ENCODE assay signal across 8 cellular contexts in the genomic region with DNA sequence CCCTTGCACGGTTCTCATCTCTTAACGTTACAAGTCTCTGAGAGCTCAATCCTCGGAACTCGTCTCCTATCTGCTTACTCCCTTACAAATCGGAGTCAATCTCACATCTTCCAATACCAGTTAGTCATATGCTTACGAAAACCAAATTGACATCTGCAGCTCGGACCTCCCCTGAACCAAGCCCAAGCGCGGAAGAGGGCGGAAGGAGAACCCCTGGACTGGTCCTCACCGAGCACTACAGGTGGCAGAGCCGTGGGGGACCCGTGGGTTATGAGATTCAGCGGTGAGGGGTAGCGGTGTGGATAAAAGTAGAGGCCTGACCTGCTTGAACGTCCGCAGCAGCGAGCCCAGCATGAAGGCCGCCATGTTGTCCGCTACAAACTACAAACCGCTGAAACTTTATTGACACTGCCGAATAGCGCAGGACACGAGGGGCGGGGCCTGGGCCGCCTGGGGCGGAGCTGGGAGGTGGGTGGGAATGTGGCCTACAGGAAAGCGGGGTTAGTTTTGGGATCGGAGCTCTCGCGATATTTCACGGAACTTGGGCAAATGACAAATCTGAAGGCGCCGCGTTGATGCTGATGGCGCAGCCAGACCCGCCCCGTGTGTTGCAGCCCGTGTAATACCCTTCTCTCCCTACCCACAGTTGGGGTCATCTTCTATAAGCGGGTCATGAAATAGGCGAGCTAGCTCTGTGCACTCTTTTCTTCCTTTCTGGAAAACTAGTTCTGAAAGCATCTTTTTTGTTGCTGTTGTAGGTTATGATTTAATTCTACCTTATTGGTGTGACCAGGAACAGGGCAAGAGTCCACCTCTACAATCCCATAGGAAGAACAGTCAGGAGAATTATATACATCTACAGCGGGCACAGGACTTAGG. TPM values are rescaled to one million over a fixed set of nuclear protein-coding genes. Genes with fewer than 3 reads are reported as not detected.
A peak's percentile ranks its signal among the peaks of the same experiment; 100 is the strongest.
DNase-seq lines count a peak whose midpoint lies in the region; TF ChIP-seq lines count a peak whose summit lies in the region.

A gene (minus strand): TSS at position 383 of the 879 bp plus-strand sequence. CDS start 17 bp downstream, at position 366.

- peak within 1 kb of the TSS; percentile 87 for H2AFZ ChIP-seq in MM.1S (ENCODE audit: low read length)
- H2AFZ ChIP-seq in neural cell (ENCODE audit: low read depth, low read length): peak within 1 kb of the TSS; percentile 98

- H3K4me3 ChIP-seq in HAP-1 (peak within 1 kb of the TSS; percentile 96), MM.1S (ENCODE audit: low read length) (peak within 1 kb of the TSS; percentile 95), fibroblast of villous mesenchyme (ENCODE audit: low read depth, low read length) (peak within 1 kb of the TSS; percentile 75), neural cell (ENCODE audit: low read length) (peak within 1 kb of the TSS; percentile 85), stomach (peak within 1 kb of the TSS; percentile 79 to 92 (median 88))

- intact Hi-C loops in stomach (cut with DNase I; ENCODE audit: low total_unique reads): no loop called here

- TF ChIP-seq EP300 in neural cell (conservative IDR thresholded peaks at IDR 0.05; ENCODE audit: poor library complexity, severe bottlenecking): peak; percentile 65
- no peak for TF ChIP-seq EP300 in stomach (IDR thresholded peaks at IDR 0.05)

- H4K20me1 ChIP-seq in MM.1S (ENCODE audit: insufficient read depth, low read length): no peaks in the 10 kb centered on the region
- H4K20me1 ChIP-seq in neural cell (ENCODE audit: insufficient read depth): no peaks in the 10 kb centered on the region

- H3K9me3 ChIP-seq in HAP-1 (no peaks in the 10 kb centered on the region), MM.1S (replicated peaks; ENCODE audit: insufficient read depth, low read length) (no peaks in the 10 kb centered on the region), neural cell (ENCODE audit: low read length) (no peaks in the 10 kb centered on the region), stomach (no peaks in the 10 kb centered on the region)

- H3K9me2 ChIP-seq in MM.1S (replicated peaks; ENCODE audit: insufficient read depth, low read length) (no peaks in the 10 kb centered on the region), neural cell (ENCODE audit: insufficient read depth, low read length) (no peaks in the 10 kb centered on the region)

- peak within 1 kb of the TSS; percentile 89 for H3K9ac ChIP-seq in MM.1S (ENCODE audit: low read length)
- peak within 1 kb of the TSS; percentile 87 for H3K9ac ChIP-seq in neural cell (ENCODE audit: low read length)

- H3K79me2 ChIP-seq in MM.1S (ENCODE audit: low read length) (peaks cover 47% of the 10 kb centered on the region), neural cell (replicated peaks; ENCODE audit: insufficient read depth, low read length) (peaks cover 20% of the 10 kb centered on the region)

- H3F3A ChIP-seq in MM.1S (ENCODE audit: insufficient read depth, low read length): peaks cover 4% of the 10 kb centered on the region
- H3F3A ChIP-seq in neural cell (ENCODE audit: insufficient read depth, low read length, poor library complexity, severe bottlenecking): no peaks in the 10 kb centered on the region

- no peak for TF ChIP-seq CTCF in MM.1S (IDR thresholded peaks at IDR 0.05; ENCODE audit: low read length)
- TF ChIP-seq CTCF in fibroblast of villous mesenchyme (IDR thresholded peaks at IDR 0.05; ENCODE audit: insufficient read depth, low read depth, low read length): no peak
- TF ChIP-seq CTCF in neural cell (IDR thresholded peaks at IDR 0.05; ENCODE audit: poor library complexity, severe bottlenecking): no peak
- TF ChIP-seq CTCF in stomach (IDR thresholded peaks at IDR 0.05): peak in 1 of 7 experiments; percentile 9

- no peaks in the 10 kb centered on the region for H3K27me3 ChIP-seq in HAP-1 (ENCODE audit: low read depth)
- no peaks in the 10 kb centered on the region for H3K27me3 ChIP-seq in MM.1S (replicated peaks; ENCODE audit: insufficient read depth, low read length)
- H3K27me3 ChIP-seq in neural cell (ENCODE audit: insufficient read depth, low read depth, low read length): no peaks in the 10 kb centered on the region
- H3K27me3 ChIP-seq in stomach: no peaks in the 10 kb centered on the region

- peak in 1 of 4 donors; percentile 63 for TF ChIP-seq POLR2A in stomach (IDR thresholded peaks at IDR 0.05)

- H3K4me1 ChIP-seq in HAP-1 (peaks cover 12% of the 10 kb centered on the region; the same call in 1 of the 2 replicates), MM.1S (ENCODE audit: low read length) (peaks cover 4% of the 10 kb centered on the region; the same call in 1 of the 2 replicates), stomach (peaks cover 0 to 26% (median 15%) of the 10 kb centered on the region in 4 donors)

- peaks cover 2% of the 10 kb centered on the region for H3K36me3 ChIP-seq in HAP-1 (replicated peaks)
- H3K36me3 ChIP-seq in MM.1S (replicated peaks; ENCODE audit: insufficient read depth, low read length): no peaks in the 10 kb centered on the region
- no peaks in the 10 kb centered on the region for H3K36me3 ChIP-seq in neural cell (ENCODE audit: insufficient read depth, low read length)
- peaks cover 4 to 18% (median 11%) of the 10 kb centered on the region in 4 donors for H3K36me3 ChIP-seq in stomach

- H3K4me2 ChIP-seq in MM.1S (ENCODE audit: low read depth, low read length): peak within 1 kb of the TSS; percentile 84
- peak within 1 kb of the TSS; percentile 90 for H3K4me2 ChIP-seq in neural cell (ENCODE audit: low read length)

- H3K27ac ChIP-seq in MM.1S (ENCODE audit: low read length) (peak within 1 kb of the TSS; percentile 58; the same call in 1 of the 2 replicates), neural cell (ENCODE audit: low read length) (peak within 1 kb of the TSS; percentile 89), stomach (peak within 1 kb of the TSS; percentile 84 to 92 (median 90))

- peak; percentile 98 for DNase-seq in G401 (ENCODE audit: low spot score)
- DNase-seq in HAP-1 (ENCODE audit: low spot score in 2 of 2): peak; percentile 87 to 99
- DNase-seq in MM.1S: peak; percentile 100
- DNase-seq in SIG-M5 (lab: John Stamatoyannopoulos, UW): peak; percentile 88
- peak; percentile 91 for DNase-seq in activated gamma-delta T cell (lab: John Stamatoyannopoulos, UW)
- DNase-seq in fibroblast of villous mesenchyme (ENCODE audit: low read depth): peak; percentile 99
- DNase-seq in stomach: peak; percentile 98

- TF ChIP-seq RAD21 in neural cell (conservative IDR thresholded peaks at IDR 0.05): peak; percentile 23

- in situ Hi-C loops in G401 (cut with HindIII; ENCODE audit: low sequenced_read_pairs): no loop called here
- in situ Hi-C loops in HAP-1 (cut with MboI; ENCODE audit: low sequenced_read_pairs): no loop called here

- WGBS in stomach, 5 donors: 2 to 3% (median 3%) methylated on average over 41 to 42 of the region's 42 CpGs

TF ChIP-seq in neural cell, 6 proteins besides CTCF, POLR2A, EP300 and RAD21:
- TF ChIP-seq, protein P1, sequence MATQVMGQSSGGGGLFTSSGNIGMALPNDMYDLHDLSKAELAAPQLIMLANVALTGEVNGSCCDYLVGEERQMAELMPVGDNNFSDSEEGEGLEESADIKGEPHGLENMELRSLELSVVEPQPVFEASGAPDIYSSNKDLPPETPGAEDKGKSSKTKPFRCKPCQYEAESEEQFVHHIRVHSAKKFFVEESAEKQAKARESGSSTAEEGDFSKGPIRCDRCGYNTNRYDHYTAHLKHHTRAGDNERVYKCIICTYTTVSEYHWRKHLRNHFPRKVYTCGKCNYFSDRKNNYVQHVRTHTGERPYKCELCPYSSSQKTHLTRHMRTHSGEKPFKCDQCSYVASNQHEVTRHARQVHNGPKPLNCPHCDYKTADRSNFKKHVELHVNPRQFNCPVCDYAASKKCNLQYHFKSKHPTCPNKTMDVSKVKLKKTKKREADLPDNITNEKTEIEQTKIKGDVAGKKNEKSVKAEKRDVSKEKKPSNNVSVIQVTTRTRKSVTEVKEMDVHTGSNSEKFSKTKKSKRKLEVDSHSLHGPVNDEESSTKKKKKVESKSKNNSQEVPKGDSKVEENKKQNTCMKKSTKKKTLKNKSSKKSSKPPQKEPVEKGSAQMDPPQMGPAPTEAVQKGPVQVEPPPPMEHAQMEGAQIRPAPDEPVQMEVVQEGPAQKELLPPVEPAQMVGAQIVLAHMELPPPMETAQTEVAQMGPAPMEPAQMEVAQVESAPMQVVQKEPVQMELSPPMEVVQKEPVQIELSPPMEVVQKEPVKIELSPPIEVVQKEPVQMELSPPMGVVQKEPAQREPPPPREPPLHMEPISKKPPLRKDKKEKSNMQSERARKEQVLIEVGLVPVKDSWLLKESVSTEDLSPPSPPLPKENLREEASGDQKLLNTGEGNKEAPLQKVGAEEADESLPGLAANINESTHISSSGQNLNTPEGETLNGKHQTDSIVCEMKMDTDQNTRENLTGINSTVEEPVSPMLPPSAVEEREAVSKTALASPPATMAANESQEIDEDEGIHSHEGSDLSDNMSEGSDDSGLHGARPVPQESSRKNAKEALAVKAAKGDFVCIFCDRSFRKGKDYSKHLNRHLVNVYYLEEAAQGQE (IDR thresholded peaks at IDR 0.05; ENCODE audit: borderline replicate concordance): peak; percentile 75
- TF ChIP-seq POLR2AphosphoS5 (IDR thresholded peaks at IDR 0.05) (peak; percentile 95), SMC3 (conservative IDR thresholded peaks at IDR 0.05; ENCODE audit: poor library complexity) (peak; percentile 25), MXI1 (conservative IDR thresholded peaks at IDR 0.05; ENCODE audit: poor library complexity, severe bottlenecking) (peak; percentile 90), EZH2 (IDR thresholded peaks at IDR 0.05; ENCODE audit: borderline replicate concordance, insufficient read depth, low read length, poor library complexity, severe bottlenecking) (no peak), TAF1 (IDR thresholded peaks at IDR 0.05; ENCODE audit: low read depth) (peak; percentile 89)

RNA-seq across cellular contexts. Expression of the gene that starts here (rescaled TPM):
- total RNA-seq in G401 (2014; rRNA removed; shearing (Covaris generic)): 24.9 and 30.1 TPM in 2 replicates
- total RNA-seq in fibroblast of villous mesenchyme (22.2 and 25.9 TPM in 2 replicates), stomach (10 to 100 TPM in 3 of 5 donors, 1 to 10 TPM in 2; 7.0 to 45.9 (median 12.5) TPM)
- polyA plus RNA-seq in neural cell (49.5 and 54.3 TPM in 2 replicates), stomach (10 to 100 TPM; 20.3 to 28.3 (median 24.3) TPM)
- polyA minus RNA-seq in neural cell: 43.8 and 50.4 TPM in 2 replicates

Comparison
In these comparisons a context has a peak if more than half of its experiments do, and no peak if none do; other contexts are left out.
1. Peak in every context shown above with its lines: DNase-seq, H3K4me3 ChIP-seq and H3K27ac ChIP-seq.